Comparison of ENCODE assay signal across 8 cellular contexts in the genomic region with DNA sequence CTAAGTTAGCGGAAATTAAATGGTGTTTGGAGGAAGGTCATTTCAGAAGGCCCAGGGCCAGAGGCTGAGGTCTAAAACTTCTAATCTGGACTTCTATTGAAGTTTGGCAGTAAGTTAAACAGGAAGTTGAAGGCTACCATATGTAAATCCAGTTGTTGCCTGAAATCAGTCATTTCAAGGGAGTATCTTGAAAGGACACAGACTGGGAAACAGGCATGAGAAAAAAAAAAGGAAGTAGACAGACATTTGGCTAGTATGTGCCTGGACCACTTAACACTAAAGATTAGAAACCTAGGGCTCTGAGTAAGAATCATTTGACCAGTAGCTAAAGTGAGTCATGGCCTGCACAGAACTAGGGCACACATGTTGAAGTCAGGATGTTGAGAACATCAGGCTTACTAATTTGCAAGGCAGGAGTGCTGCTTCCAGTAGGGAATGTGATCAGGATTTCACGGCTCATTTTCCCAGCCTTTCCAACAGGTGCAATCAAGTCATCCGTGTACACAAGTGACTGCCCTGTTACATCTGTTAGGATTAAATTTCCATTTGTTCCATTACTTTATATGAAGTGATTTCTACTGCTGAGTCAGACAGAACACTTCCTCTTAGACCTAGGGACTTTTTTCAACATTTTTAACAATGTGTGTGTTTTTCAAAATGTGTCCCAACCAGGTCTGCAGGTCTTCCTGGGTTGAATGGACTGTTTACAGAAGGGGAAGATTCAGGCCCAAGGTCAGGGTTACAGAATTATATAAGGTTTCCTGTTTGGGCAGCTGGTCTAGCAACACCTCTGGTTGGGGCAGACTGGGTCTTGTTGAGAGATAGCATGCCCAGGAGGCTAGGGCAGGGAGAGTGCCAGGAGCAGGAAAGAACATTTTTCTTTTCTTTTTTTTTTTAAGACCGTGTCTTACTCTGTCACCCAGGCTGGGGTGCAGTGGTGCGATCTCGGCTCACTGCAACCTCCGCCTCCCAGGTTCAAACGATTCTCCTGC.
DNase-seq lines count a peak whose midpoint lies in the region; ATAC-seq and TF ChIP-seq lines count a peak whose summit lies in the region.

No MANE protein-coding gene starts in this region.

- DNase-seq in A172 (ENCODE audit: low spot score) (peak; percentile 94), GM13977 (ENCODE audit: low spot score) (peak; percentile 55), NCI-H2107 (lab: John Stamatoyannopoulos, UW) (peak; percentile 32), erythroblast (lab: John Stamatoyannopoulos, UW) (peak; percentile 75 to 88), aorta (peak in 1 of 2 donors; percentile 58)
- peak; percentile 53 for DNase-seq in activated CD4-positive, CD25-positive, alpha-beta regulatory T cell treated with anti-CD3 and anti-CD28 coated beads, Interleukin-2, amount 50 U/mL, for 72 hours

- intact Hi-C loops in aorta (cut with DNase I): loop anchor here (2.0 to 10.0 kb wide), 4 partner anchors 71 to 331 kb away; partner anchors contain the start of gene MYL12B (in 1 of the 2)

- peak; percentile 47 for ATAC-seq in HG02970 (IDR thresholded peaks at IDR 0.05; ENCODE audit: low FRiP score, unreplicated experiment)
- peak; percentile 75 for ATAC-seq in aorta (ENCODE audit: low FRiP score)

- in situ Hi-C loops in GM13977 (cut with MboI; ENCODE audit: low pct_unique_long_range_greater_than_20kb, low sequenced_read_pairs, unreplicated experiment): loop anchor here (10.0 to 25.0 kb wide), 2 partner anchors 69 to 133 kb away; partner anchors contain the start of gene TGIF1

- 64 to 65% methylated on average over 8 of the region's 8 CpGs for WGBS in aorta, 2 donors

- H3K27ac ChIP-seq in muscle layer of duodenum (ENCODE audit: low read length): peak overlapping the region; percentile 100
- H3K27ac ChIP-seq in aorta (ENCODE audit: low read depth in 1 of 2, low read length in 2 of 2): peak overlapping the region; percentile 95 to 100

- no peaks in the 10 kb centered on the region for H3K9me3 ChIP-seq in muscle layer of duodenum (ENCODE audit: control insufficient read depth in 1 of 2, low read length in 2 of 2)
- no peaks in the 10 kb centered on the region for H3K9me3 ChIP-seq in aorta (ENCODE audit: control insufficient read depth, low read length)

- TF ChIP-seq CTCF in GM13977 (IDR thresholded peaks at IDR 0.05; ENCODE audit: extremely low read depth, insufficient read depth, missing control alignments): no peak

- peaks cover 0 to 8% of the 10 kb centered on the region in 2 donors for H3K36me3 ChIP-seq in muscle layer of duodenum (ENCODE audit: control insufficient read depth in 1 of 2, insufficient read depth in 2 of 2, low read length in 2 of 2)
- H3K36me3 ChIP-seq in aorta (ENCODE audit: control insufficient read depth in 1 of 2, insufficient read depth in 2 of 2, low read length in 1 of 2): no peaks in the 10 kb centered on the region

- H3K27me3 ChIP-seq in muscle layer of duodenum (ENCODE audit: low read depth, low read length) (no peaks in the 10 kb centered on the region), aorta (ENCODE audit: control insufficient read depth in 1 of 2, insufficient read depth in 2 of 2, low read length in 1 of 2) (no peaks in the 10 kb centered on the region)

- H3K4me1 ChIP-seq in muscle layer of duodenum (ENCODE audit: control insufficient read depth in 1 of 2, insufficient read depth in 2 of 2, low read length in 2 of 2): peaks cover 21 to 23% of the 10 kb centered on the region in 2 donors
- H3K4me1 ChIP-seq in aorta (ENCODE audit: control insufficient read depth in 1 of 2, insufficient read depth in 2 of 2, low read length in 2 of 2): peaks cover 7 to 13% of the 10 kb centered on the region in 2 donors

- H3K4me3 ChIP-seq in muscle layer of duodenum (ENCODE audit: low read depth in 1 of 2, low read length in 2 of 2) (peak overlapping the region; percentile 66 to 71), aorta (ENCODE audit: low read length in 2 of 2) (peak overlapping the region; percentile 59 to 85)

- TF ChIP-seq POLR2A in erythroblast (IDR thresholded peaks at IDR 0.05; ENCODE audit: low read length): peak; percentile 5
